In genomic region chr4:10342866-10343265, GRCh38 we compare ENCODE assay signal across 8 cellular contexts.
"Had no signal": no experiment of that assay in that cellular context is flagged by ENCODE, and none has a peak within 500 bp of the region (broad histone marks: within the 10 kb centered on the region; RNA-seq: fewer than 3 reads in every experiment).

No MANE protein-coding gene starts in this region.

- H3K9me3 ChIP-seq: HAP-1 had no signal

- H3K9ac ChIP-seq: GM23248 had no signal

- DNase-seq: GM23248, GOT3, H7, HFFc6 had no signal

- ATAC-seq: HCT116, HepG2 had no signal

- H3K4me1 ChIP-seq: HAP-1 had no signal

- H3K4me3 ChIP-seq: GM23248, HAP-1 had no signal

- H3K27ac ChIP-seq: GM23248, HL-60 had no signal

- H2AFZ ChIP-seq: GM23248 had no signal

- H3K36me3 ChIP-seq: HAP-1 had no signal
